ENCODE assay signal across 15 cellular contexts in the genomic region with DNA sequence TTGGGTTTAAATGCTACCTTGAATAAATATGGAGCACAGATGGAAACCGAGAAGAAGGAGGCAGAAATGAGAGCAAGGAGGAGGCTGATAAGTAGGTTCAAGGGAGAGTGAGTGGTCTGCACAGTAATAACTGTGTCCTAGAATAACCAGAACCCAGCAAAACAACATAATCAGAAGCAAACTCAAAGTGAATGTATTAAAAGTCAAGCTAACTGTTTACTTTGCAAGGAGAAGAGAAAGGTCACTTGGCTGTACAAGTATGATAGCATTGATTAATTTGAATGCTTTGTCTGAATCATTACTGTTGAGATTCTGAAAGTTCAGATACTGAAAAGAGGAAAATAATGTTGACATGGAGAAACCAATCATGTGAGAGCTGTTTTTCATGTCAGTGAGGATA.
DNase-seq lines count a peak whose midpoint lies in the region; ATAC-seq, FAIRE-seq and TF ChIP-seq lines count a peak whose summit lies in the region.
"Had no signal": no experiment of that assay in that cellular context is flagged by ENCODE, and none has a peak within 500 bp of the region (broad histone marks: within the 10 kb centered on the region; RNA-seq: fewer than 3 reads in every experiment).

No MANE protein-coding gene starts in this region.

- no peak overlapping the region for H3K27ac Mint-ChIP-seq in activated CD8-positive, alpha-beta T cell treated with anti-CD3 and anti-CD28 coated beads for 36 hours
- H3K27ac Mint-ChIP-seq in activated CD8-positive, alpha-beta T cell treated with anti-CD3 and anti-CD28 coated beads, Interleukin-2, amount 10 ng/mL, durations not matched to agents 7 days and 5 days = no peak overlapping the region
- no peak overlapping the region for H3K27ac Mint-ChIP-seq in stimulated activated naive CD8-positive, alpha-beta T cell treated with anti-CD3 and anti-CD28 coated beads, Interleukin-15, amount 100 ng/mL, for 72 hours
- H3K27ac Mint-ChIP-seq in T-cell = no peak overlapping the region
- H3K27ac Mint-ChIP-seq: B cell; CD4-positive, alpha-beta T cell; GM23338 had no signal

- CTCF ChIA-PET in activated CD8-positive, alpha-beta T cell treated with anti-CD3 and anti-CD28 coated beads for 36 hours (lab: Charles Lee) = interaction anchor here (1.3 to 4.2 kb wide), 3 partner anchors 10 to 225 kb away, joined by 3 to 23 read pairs (median 5); no protein-coding TSS in a partner anchor
- CTCF ChIA-PET in activated CD8-positive, alpha-beta T cell treated with anti-CD3 and anti-CD28 coated beads, Interleukin-2, amount 10 ng/mL, durations not matched to agents 7 days and 5 days (lab: Charles Lee) = no interaction called here
- CTCF ChIA-PET in endothelial cell of umbilical vein (lab: Charles Lee) (interaction anchor here (1.1 to 1.4 kb wide), 3 partner anchors 12 to 250 kb away, joined by 3 to 4 read pairs (median 3); no protein-coding TSS in a partner anchor), T-cell (lab: Charles Lee) (interaction anchor here in 1 of 2 donors (1.0 kb wide), 1 partner anchor 266 kb away, joined by 3 read pairs; no protein-coding TSS in a partner anchor)

- TF ChIP-seq CTCF in activated CD8-positive, alpha-beta T cell treated with anti-CD3 and anti-CD28 coated beads for 36 hours (IDR thresholded peaks at IDR 0.05) = no peak
- TF ChIP-seq CTCF in endothelial cell of umbilical vein (IDR thresholded peaks at IDR 0.05; ENCODE audit: extremely low read depth in 1 of 2, insufficient read depth in 1 of 2, low read depth in 1 of 2, low read length in 2 of 2) = no peak

- no peak overlapping the region for H3K4me3 Mint-ChIP-seq in activated CD8-positive, alpha-beta T cell treated with anti-CD3 and anti-CD28 coated beads for 36 hours
- H3K4me3 Mint-ChIP-seq in activated CD8-positive, alpha-beta T cell treated with anti-CD3 and anti-CD28 coated beads, Interleukin-2, amount 10 ng/mL, durations not matched to agents 7 days and 5 days = no peak overlapping the region
- no peak overlapping the region for H3K4me3 Mint-ChIP-seq in stimulated activated naive CD8-positive, alpha-beta T cell treated with anti-CD3 and anti-CD28 coated beads, Interleukin-15, amount 100 ng/mL, for 72 hours
- no peak overlapping the region for H3K4me3 Mint-ChIP-seq in T-cell
- H3K4me3 Mint-ChIP-seq: B cell; CD4-positive, alpha-beta T cell; GM23338 had no signal

- no peaks in the 10 kb centered on the region for H3K9me3 Mint-ChIP-seq in activated CD8-positive, alpha-beta T cell treated with anti-CD3 and anti-CD28 coated beads for 36 hours
- no peaks in the 10 kb centered on the region for H3K9me3 Mint-ChIP-seq in activated CD8-positive, alpha-beta T cell treated with anti-CD3 and anti-CD28 coated beads, Interleukin-2, amount 10 ng/mL, durations not matched to agents 7 days and 5 days (ENCODE audit: insufficient read depth)
- H3K9me3 Mint-ChIP-seq in stimulated activated naive CD8-positive, alpha-beta T cell treated with anti-CD3 and anti-CD28 coated beads, Interleukin-15, amount 100 ng/mL, for 72 hours = no peaks in the 10 kb centered on the region
- H3K9me3 Mint-ChIP-seq in T-cell = no peaks in the 10 kb centered on the region
- H3K9me3 Mint-ChIP-seq: CD4-positive, alpha-beta T cell; GM23338 had no signal

- H4K20me1 ChIP-seq in endothelial cell of umbilical vein (replicated peaks; ENCODE audit: control insufficient read depth, extremely low read depth, insufficient read depth, low read length) (no peaks in the 10 kb centered on the region), Karpas-422 (ENCODE audit: insufficient read depth, low read depth, low read length) (no peaks in the 10 kb centered on the region)

- H3K79me2 ChIP-seq in endothelial cell of umbilical vein (ENCODE audit: control insufficient read depth, insufficient read depth, low read length) = no peaks in the 10 kb centered on the region
- H3K79me2 ChIP-seq in Karpas-422 (ENCODE audit: low read length) = no peaks in the 10 kb centered on the region

- no peak overlapping the region for H3K4me3 ChIP-seq in endothelial cell of umbilical vein (replicated peaks in 1 of 3; ENCODE audit: insufficient read depth in 1 of 3, low read depth in 1 of 3, low read length in 3 of 3)
- no peak overlapping the region for H3K4me3 ChIP-seq in Karpas-422 (ENCODE audit: low read length)
- H3K4me3 ChIP-seq: GM23338 had no signal

- FAIRE-seq in endothelial cell of umbilical vein (lab: Jason Lieb, UNC) = peak; percentile 21
- FAIRE-seq: A204.1, GM12891 had no signal

- no peaks in the 10 kb centered on the region for H3K9me2 ChIP-seq in Karpas-422 (replicated peaks; ENCODE audit: insufficient read depth, low read length)

- peak; percentile 24 for ATAC-seq in activated CD8-positive, alpha-beta T cell treated with anti-CD3 and anti-CD28 coated beads for 36 hours
- no peak for ATAC-seq in activated CD8-positive, alpha-beta T cell treated with anti-CD3 and anti-CD28 coated beads, Interleukin-2, amount 10 ng/mL, durations not matched to agents 7 days and 5 days
- ATAC-seq in stimulated activated naive CD8-positive, alpha-beta T cell treated with anti-CD3 and anti-CD28 coated beads, Interleukin-15, Interleukin-2, amounts not matched to agents 100 U/mL and 50 U/mL, for 24 hours = peak; percentile 49
- ATAC-seq in stimulated activated naive CD8-positive, alpha-beta T cell treated with anti-CD3 and anti-CD28 coated beads, Interleukin-15, amount 100 ng/mL, for 72 hours = no peak
- no peak for ATAC-seq in T-cell (replicated peaks in 1 of 4)
- ATAC-seq: GM23338 had no signal

- H3K9me1 ChIP-seq in endothelial cell of umbilical vein (replicated peaks; ENCODE audit: control insufficient read depth, extremely low read depth, insufficient read depth, low read length) = no peaks in the 10 kb centered on the region

- H3K27ac ChIP-seq in endothelial cell of umbilical vein (ENCODE audit: insufficient read depth, low read depth, low read length) (no peak overlapping the region), Karpas-422 (ENCODE audit: low read length) (no peak overlapping the region)

- H3K9ac ChIP-seq in endothelial cell of umbilical vein (replicated peaks; ENCODE audit: extremely low read depth, insufficient read depth, low read length) = no peak overlapping the region
- H3K9ac ChIP-seq in Karpas-422 (ENCODE audit: low read length) = no peak overlapping the region

- no peaks in the 10 kb centered on the region for H3K27me3 Mint-ChIP-seq in activated CD8-positive, alpha-beta T cell treated with anti-CD3 and anti-CD28 coated beads for 36 hours
- peaks cover 2% of the 10 kb centered on the region for H3K27me3 Mint-ChIP-seq in activated CD8-positive, alpha-beta T cell treated with anti-CD3 and anti-CD28 coated beads, Interleukin-2, amount 10 ng/mL, durations not matched to agents 7 days and 5 days (ENCODE audit: low read depth)
- H3K27me3 Mint-ChIP-seq in stimulated activated naive CD8-positive, alpha-beta T cell treated with anti-CD3 and anti-CD28 coated beads, Interleukin-15, amount 100 ng/mL, for 72 hours = no peaks in the 10 kb centered on the region
- H3K27me3 Mint-ChIP-seq in T-cell = no peaks in the 10 kb centered on the region
- H3K27me3 Mint-ChIP-seq: B cell; CD4-positive, alpha-beta T cell had no signal

- no peaks in the 10 kb centered on the region for H3K9me3 ChIP-seq in endothelial cell of umbilical vein (replicated peaks; ENCODE audit: control insufficient read depth, insufficient read depth, low read length)
- no peaks in the 10 kb centered on the region for H3K9me3 ChIP-seq in Karpas-422 (ENCODE audit: low read length)

- TF ChIP-seq POLR2A in endothelial cell of umbilical vein (IDR thresholded peaks at IDR 0.05; ENCODE audit: low read depth, low read length) = no peak

- peaks cover 4% of the 10 kb centered on the region for H3K4me1 Mint-ChIP-seq in activated CD8-positive, alpha-beta T cell treated with anti-CD3 and anti-CD28 coated beads for 36 hours (ENCODE audit: low read depth)
- H3K4me1 Mint-ChIP-seq in activated CD8-positive, alpha-beta T cell treated with anti-CD3 and anti-CD28 coated beads, Interleukin-2, amount 10 ng/mL, durations not matched to agents 7 days and 5 days (ENCODE audit: low read depth) = no peaks in the 10 kb centered on the region
- peaks cover 5% of the 10 kb centered on the region for H3K4me1 Mint-ChIP-seq in stimulated activated naive CD8-positive, alpha-beta T cell treated with anti-CD3 and anti-CD28 coated beads, Interleukin-15, amount 100 ng/mL, for 72 hours
- H3K4me1 Mint-ChIP-seq in T-cell = peaks cover 5 to 12% (median 9%) of the 10 kb centered on the region in 3 donors
- H3K4me1 Mint-ChIP-seq: B cell had no signal

- intact Hi-C loops in activated CD8-positive, alpha-beta T cell treated with anti-CD3 and anti-CD28 coated beads for 36 hours (cut with micrococcal nuclease) = no loop called here
- intact Hi-C loops in endothelial cell of umbilical vein (cut with micrococcal nuclease) = no loop called here

- dilution Hi-C loops in endothelial cell of umbilical vein (cut with MboI; ENCODE audit: extremely low pct_ligation_motif_present, low sequenced_read_pairs) = no loop called here

- POLR2A ChIA-PET in activated CD8-positive, alpha-beta T cell treated with anti-CD3 and anti-CD28 coated beads for 36 hours (lab: Charles Lee) = no interaction called here
- POLR2A ChIA-PET in activated CD8-positive, alpha-beta T cell treated with anti-CD3 and anti-CD28 coated beads, Interleukin-2, amount 10 ng/mL, durations not matched to agents 7 days and 5 days (lab: Charles Lee) = no interaction called here
- POLR2A ChIA-PET in endothelial cell of umbilical vein (lab: Charles Lee) (no interaction called here), T-cell (lab: Charles Lee) (no interaction called here)

- no peak for DNase-seq in activated CD8-positive, alpha-beta T cell treated with anti-CD3 and anti-CD28 coated beads for 36 hours
- DNase-seq in activated CD8-positive, alpha-beta T cell treated with anti-CD3 and anti-CD28 coated beads, Interleukin-2, amount 10 ng/mL, durations not matched to agents 7 days and 5 days = no peak
- DNase-seq in stimulated activated naive CD8-positive, alpha-beta T cell treated with anti-CD3 and anti-CD28 coated beads, Interleukin-15, Interleukin-2, amounts not matched to agents 100 U/mL and 50 U/mL, for 24 hours = no peak
- no peak for DNase-seq in stimulated activated naive CD8-positive, alpha-beta T cell treated with anti-CD3 and anti-CD28 coated beads, Interleukin-15, amount 100 ng/mL, for 72 hours
- DNase-seq in endothelial cell of umbilical vein (ENCODE audit: low read depth, low spot score) = peak; percentile 52
- no peak for DNase-seq in Karpas-422
- DNase-seq in T-cell = no peak
- DNase-seq: C1 segment of cervical spinal cord; CD4-positive, alpha-beta T cell; DMS79; H7 had no signal

- H3K4me2 ChIP-seq in endothelial cell of umbilical vein (ENCODE audit: insufficient read depth, low read length) (no peak overlapping the region), Karpas-422 (ENCODE audit: low read depth, low read length, poor library complexity, severe bottlenecking) (no peak overlapping the region)
- H3K4me2 ChIP-seq: GM23338 had no signal

- BruUV-seq in endothelial cell of umbilical vein (replicated peaks; lab: Mats Ljungman, UMichigan) = no TSS peak

- peak overlapping the region; percentile 38 for H2AFZ ChIP-seq in endothelial cell of umbilical vein (ENCODE audit: low read depth, low read length)
- no peak overlapping the region for H2AFZ ChIP-seq in Karpas-422 (ENCODE audit: low read length)
- H2AFZ ChIP-seq: GM23338 had no signal

- H3K36me3 ChIP-seq in endothelial cell of umbilical vein (ENCODE audit: control insufficient read depth in 2 of 2, extremely low read depth in 1 of 2, insufficient read depth in 2 of 2, low read length in 2 of 2) (no peaks in the 10 kb centered on the region), Karpas-422 (ENCODE audit: insufficient read depth, low read length) (no peaks in the 10 kb centered on the region)

- peaks cover 12% of the 10 kb centered on the region for H3K4me1 ChIP-seq in endothelial cell of umbilical vein (ENCODE audit: control insufficient read depth, extremely low read depth, insufficient read depth, low read length)
- H3K4me1 ChIP-seq in Karpas-422 (ENCODE audit: low read length) = no peaks in the 10 kb centered on the region

- no peaks in the 10 kb centered on the region for H3K27me3 ChIP-seq in endothelial cell of umbilical vein (ENCODE audit: control insufficient read depth in 2 of 2, insufficient read depth in 2 of 2, low read length in 2 of 2)
- no peaks in the 10 kb centered on the region for H3K27me3 ChIP-seq in Karpas-422 (ENCODE audit: low read length)

- no peaks in the 10 kb centered on the region for H3K36me3 Mint-ChIP-seq in activated CD8-positive, alpha-beta T cell treated with anti-CD3 and anti-CD28 coated beads for 36 hours (ENCODE audit: low read depth)
- no peaks in the 10 kb centered on the region for H3K36me3 Mint-ChIP-seq in activated CD8-positive, alpha-beta T cell treated with anti-CD3 and anti-CD28 coated beads, Interleukin-2, amount 10 ng/mL, durations not matched to agents 7 days and 5 days (ENCODE audit: low read depth)
- H3K36me3 Mint-ChIP-seq in T-cell = peaks cover 10% of the 10 kb centered on the region

Comparison
In these comparisons a context has a peak if more than half of its experiments do, and no peak if none do; other contexts are left out.
1. ATAC-seq: peak in activated CD8-positive, alpha-beta T cell treated with anti-CD3 and anti-CD28 coated beads for 36 hours (single experiment) and stimulated activated naive CD8-positive, alpha-beta T cell treated with anti-CD3 and anti-CD28 coated beads, Interleukin-15, Interleukin-2, amounts not matched to agents 100 U/mL and 50 U/mL, for 24 hours (single experiment); none in activated CD8-positive, alpha-beta T cell treated with anti-CD3 and anti-CD28 coated beads, Interleukin-2, amount 10 ng/mL, durations not matched to agents 7 days and 5 days (single experiment), stimulated activated naive CD8-positive, alpha-beta T cell treated with anti-CD3 and anti-CD28 coated beads, Interleukin-15, amount 100 ng/mL, for 72 hours (single experiment) and T-cell (0 of 4).